In the genomic region with DNA sequence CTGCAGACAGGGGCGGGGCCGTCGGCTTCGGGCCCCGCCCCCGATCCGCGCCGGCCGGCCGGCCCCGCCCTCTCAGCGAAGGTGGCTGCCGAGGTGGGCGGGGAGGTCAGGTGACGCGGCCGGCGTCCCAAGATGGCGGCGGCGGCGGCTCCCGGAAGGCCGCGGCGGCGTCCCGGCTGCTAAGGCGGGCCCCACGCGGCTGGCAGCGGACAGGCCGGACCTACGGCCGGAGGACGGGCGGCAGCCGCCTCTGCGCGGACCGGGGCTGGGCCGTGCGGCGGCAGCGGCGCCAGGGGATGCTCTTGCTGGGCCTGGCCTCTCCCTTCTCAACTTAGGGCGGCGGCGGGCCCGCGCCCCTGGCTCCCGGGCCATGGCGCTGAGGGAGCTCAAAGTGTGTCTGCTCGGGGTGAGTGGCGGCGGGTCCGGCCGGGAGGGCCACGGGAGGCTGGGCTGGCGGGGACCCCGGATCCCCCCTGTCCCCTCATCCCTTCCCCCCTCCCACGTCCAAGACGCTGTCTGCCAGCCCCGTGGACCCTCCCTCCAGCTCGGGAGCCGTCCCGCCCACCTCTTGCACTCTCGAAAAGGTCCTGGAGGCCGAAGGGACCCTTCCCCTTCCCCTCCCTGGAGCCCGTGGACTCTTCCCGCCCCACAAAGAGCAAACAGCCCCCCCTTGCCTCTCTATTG, we compare ENCODE assay signal across 1 cellular context.
TF ChIP-seq lines count a peak whose summit lies in the region.

A gene with protein sequence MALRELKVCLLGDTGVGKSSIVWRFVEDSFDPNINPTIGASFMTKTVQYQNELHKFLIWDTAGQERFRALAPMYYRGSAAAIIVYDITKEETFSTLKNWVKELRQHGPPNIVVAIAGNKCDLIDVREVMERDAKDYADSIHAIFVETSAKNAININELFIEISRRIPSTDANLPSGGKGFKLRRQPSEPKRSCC (plus strand): TSS at position 109 of the 684 bp plus-strand sequence. CDS start 262 bp downstream, at position 371.

TF ChIP-seq in WTC11, 78 proteins besides CTCF, POLR2A, EP300 and RAD21 (continued from another document and continues in another):
- TF ChIP-seq, protein P1, sequence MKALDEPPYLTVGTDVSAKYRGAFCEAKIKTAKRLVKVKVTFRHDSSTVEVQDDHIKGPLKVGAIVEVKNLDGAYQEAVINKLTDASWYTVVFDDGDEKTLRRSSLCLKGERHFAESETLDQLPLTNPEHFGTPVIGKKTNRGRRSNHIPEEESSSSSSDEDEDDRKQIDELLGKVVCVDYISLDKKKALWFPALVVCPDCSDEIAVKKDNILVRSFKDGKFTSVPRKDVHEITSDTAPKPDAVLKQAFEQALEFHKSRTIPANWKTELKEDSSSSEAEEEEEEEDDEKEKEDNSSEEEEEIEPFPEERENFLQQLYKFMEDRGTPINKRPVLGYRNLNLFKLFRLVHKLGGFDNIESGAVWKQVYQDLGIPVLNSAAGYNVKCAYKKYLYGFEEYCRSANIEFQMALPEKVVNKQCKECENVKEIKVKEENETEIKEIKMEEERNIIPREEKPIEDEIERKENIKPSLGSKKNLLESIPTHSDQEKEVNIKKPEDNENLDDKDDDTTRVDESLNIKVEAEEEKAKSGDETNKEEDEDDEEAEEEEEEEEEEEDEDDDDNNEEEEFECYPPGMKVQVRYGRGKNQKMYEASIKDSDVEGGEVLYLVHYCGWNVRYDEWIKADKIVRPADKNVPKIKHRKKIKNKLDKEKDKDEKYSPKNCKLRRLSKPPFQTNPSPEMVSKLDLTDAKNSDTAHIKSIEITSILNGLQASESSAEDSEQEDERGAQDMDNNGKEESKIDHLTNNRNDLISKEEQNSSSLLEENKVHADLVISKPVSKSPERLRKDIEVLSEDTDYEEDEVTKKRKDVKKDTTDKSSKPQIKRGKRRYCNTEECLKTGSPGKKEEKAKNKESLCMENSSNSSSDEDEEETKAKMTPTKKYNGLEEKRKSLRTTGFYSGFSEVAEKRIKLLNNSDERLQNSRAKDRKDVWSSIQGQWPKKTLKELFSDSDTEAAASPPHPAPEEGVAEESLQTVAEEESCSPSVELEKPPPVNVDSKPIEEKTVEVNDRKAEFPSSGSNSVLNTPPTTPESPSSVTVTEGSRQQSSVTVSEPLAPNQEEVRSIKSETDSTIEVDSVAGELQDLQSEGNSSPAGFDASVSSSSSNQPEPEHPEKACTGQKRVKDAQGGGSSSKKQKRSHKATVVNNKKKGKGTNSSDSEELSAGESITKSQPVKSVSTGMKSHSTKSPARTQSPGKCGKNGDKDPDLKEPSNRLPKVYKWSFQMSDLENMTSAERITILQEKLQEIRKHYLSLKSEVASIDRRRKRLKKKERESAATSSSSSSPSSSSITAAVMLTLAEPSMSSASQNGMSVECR (CRISPR knock-in tag; IDR thresholded peaks at IDR 0.05; ENCODE audit: borderline replicate concordance) = no peak
- no peak for TF ChIP-seq SMAD4 (CRISPR knock-in tag; IDR thresholded peaks at IDR 0.05)
- TF ChIP-seq EMX1 (CRISPR knock-in tag; IDR thresholded peaks at IDR 0.05) = no peak
- no peak for TF ChIP-seq RORB (CRISPR knock-in tag; IDR thresholded peaks at IDR 0.05)
- 0 out of 2 replicates have a peak, but pooled peaks have one; percentile 35 for TF ChIP-seq RELA (CRISPR knock-in tag; IDR thresholded peaks at IDR 0.05; ENCODE audit: borderline replicate concordance)
- TF ChIP-seq TEAD4 (CRISPR knock-in tag; IDR thresholded peaks at IDR 0.05) = no peak
- no peak for TF ChIP-seq GRHL2 (CRISPR knock-in tag; IDR thresholded peaks at IDR 0.05; ENCODE audit: insufficient replicate concordance, severe bottlenecking)
- TF ChIP-seq CBFB (CRISPR knock-in tag; IDR thresholded peaks at IDR 0.05; ENCODE audit: low read depth) = peak; percentile 49; the same call in 1 of the 2 replicates
- peak; percentile 87 for TF ChIP-seq SP1 (CRISPR knock-in tag; conservative IDR thresholded peaks at IDR 0.05)
- TF ChIP-seq NR1H2 (CRISPR knock-in tag; IDR thresholded peaks at IDR 0.05) = no peak
- TF ChIP-seq ZNF232 (CRISPR knock-in tag; IDR thresholded peaks at IDR 0.05) = no peak
- TF ChIP-seq, protein P2, sequence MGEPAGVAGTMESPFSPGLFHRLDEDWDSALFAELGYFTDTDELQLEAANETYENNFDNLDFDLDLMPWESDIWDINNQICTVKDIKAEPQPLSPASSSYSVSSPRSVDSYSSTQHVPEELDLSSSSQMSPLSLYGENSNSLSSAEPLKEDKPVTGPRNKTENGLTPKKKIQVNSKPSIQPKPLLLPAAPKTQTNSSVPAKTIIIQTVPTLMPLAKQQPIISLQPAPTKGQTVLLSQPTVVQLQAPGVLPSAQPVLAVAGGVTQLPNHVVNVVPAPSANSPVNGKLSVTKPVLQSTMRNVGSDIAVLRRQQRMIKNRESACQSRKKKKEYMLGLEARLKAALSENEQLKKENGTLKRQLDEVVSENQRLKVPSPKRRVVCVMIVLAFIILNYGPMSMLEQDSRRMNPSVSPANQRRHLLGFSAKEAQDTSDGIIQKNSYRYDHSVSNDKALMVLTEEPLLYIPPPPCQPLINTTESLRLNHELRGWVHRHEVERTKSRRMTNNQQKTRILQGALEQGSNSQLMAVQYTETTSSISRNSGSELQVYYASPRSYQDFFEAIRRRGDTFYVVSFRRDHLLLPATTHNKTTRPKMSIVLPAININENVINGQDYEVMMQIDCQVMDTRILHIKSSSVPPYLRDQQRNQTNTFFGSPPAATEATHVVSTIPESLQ (CRISPR knock-in tag; IDR thresholded peaks at IDR 0.05) = no peak
- no peak for TF ChIP-seq NFE2L1 (CRISPR knock-in tag; IDR thresholded peaks at IDR 0.05)
- TF ChIP-seq ZNF121 (CRISPR knock-in tag; IDR thresholded peaks at IDR 0.05) = no peak
- TF ChIP-seq ZNF416 (CRISPR knock-in tag; IDR thresholded peaks at IDR 0.05) = peak; percentile 67; the same call in 1 of the 2 replicates
- TF ChIP-seq TEAD1 (CRISPR knock-in tag; IDR thresholded peaks at IDR 0.05) = no peak
- TF ChIP-seq MYBL2 (CRISPR knock-in tag; IDR thresholded peaks at IDR 0.05) = no peak
- no peak for TF ChIP-seq PRRX2 (CRISPR knock-in tag; IDR thresholded peaks at IDR 0.05)
- TF ChIP-seq, protein P3, sequence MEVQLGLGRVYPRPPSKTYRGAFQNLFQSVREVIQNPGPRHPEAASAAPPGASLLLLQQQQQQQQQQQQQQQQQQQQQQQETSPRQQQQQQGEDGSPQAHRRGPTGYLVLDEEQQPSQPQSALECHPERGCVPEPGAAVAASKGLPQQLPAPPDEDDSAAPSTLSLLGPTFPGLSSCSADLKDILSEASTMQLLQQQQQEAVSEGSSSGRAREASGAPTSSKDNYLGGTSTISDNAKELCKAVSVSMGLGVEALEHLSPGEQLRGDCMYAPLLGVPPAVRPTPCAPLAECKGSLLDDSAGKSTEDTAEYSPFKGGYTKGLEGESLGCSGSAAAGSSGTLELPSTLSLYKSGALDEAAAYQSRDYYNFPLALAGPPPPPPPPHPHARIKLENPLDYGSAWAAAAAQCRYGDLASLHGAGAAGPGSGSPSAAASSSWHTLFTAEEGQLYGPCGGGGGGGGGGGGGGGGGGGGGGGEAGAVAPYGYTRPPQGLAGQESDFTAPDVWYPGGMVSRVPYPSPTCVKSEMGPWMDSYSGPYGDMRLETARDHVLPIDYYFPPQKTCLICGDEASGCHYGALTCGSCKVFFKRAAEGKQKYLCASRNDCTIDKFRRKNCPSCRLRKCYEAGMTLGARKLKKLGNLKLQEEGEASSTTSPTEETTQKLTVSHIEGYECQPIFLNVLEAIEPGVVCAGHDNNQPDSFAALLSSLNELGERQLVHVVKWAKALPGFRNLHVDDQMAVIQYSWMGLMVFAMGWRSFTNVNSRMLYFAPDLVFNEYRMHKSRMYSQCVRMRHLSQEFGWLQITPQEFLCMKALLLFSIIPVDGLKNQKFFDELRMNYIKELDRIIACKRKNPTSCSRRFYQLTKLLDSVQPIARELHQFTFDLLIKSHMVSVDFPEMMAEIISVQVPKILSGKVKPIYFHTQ (CRISPR knock-in tag; IDR thresholded peaks at IDR 0.05) = no peak
- TF ChIP-seq, protein P4, sequence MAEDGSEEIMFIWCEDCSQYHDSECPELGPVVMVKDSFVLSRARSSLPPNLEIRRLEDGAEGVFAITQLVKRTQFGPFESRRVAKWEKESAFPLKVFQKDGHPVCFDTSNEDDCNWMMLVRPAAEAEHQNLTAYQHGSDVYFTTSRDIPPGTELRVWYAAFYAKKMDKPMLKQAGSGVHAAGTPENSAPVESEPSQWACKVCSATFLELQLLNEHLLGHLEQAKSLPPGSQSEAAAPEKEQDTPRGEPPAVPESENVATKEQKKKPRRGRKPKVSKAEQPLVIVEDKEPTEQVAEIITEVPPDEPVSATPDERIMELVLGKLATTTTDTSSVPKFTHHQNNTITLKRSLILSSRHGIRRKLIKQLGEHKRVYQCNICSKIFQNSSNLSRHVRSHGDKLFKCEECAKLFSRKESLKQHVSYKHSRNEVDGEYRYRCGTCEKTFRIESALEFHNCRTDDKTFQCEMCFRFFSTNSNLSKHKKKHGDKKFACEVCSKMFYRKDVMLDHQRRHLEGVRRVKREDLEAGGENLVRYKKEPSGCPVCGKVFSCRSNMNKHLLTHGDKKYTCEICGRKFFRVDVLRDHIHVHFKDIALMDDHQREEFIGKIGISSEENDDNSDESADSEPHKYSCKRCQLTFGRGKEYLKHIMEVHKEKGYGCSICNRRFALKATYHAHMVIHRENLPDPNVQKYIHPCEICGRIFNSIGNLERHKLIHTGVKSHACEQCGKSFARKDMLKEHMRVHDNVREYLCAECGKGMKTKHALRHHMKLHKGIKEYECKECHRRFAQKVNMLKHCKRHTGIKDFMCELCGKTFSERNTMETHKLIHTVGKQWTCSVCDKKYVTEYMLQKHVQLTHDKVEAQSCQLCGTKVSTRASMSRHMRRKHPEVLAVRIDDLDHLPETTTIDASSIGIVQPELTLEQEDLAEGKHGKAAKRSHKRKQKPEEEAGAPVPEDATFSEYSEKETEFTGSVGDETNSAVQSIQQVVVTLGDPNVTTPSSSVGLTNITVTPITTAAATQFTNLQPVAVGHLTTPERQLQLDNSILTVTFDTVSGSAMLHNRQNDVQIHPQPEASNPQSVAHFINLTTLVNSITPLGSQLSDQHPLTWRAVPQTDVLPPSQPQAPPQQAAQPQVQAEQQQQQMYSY (CRISPR knock-in tag; IDR thresholded peaks at IDR 0.05) = no peak
- no peak for TF ChIP-seq NR3C1 (CRISPR knock-in tag; conservative IDR thresholded peaks at IDR 0.05; ENCODE audit: low read depth)
- no peak for TF ChIP-seq ZBTB21 (CRISPR knock-in tag; IDR thresholded peaks at IDR 0.05; ENCODE audit: borderline replicate concordance)
- TF ChIP-seq CREB1 (CRISPR knock-in tag; IDR thresholded peaks at IDR 0.05) = no peak
- TF ChIP-seq, protein P5, sequence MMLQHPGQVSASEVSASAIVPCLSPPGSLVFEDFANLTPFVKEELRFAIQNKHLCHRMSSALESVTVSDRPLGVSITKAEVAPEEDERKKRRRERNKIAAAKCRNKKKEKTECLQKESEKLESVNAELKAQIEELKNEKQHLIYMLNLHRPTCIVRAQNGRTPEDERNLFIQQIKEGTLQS (CRISPR knock-in tag; conservative IDR thresholded peaks at IDR 0.05) = no peak
- no peak for TF ChIP-seq ZNF423 (CRISPR knock-in tag; IDR thresholded peaks at IDR 0.05)
- TF ChIP-seq FOXJ3 (CRISPR knock-in tag; IDR thresholded peaks at IDR 0.05; ENCODE audit: borderline replicate concordance) = no peak
- TF ChIP-seq, protein P6, sequence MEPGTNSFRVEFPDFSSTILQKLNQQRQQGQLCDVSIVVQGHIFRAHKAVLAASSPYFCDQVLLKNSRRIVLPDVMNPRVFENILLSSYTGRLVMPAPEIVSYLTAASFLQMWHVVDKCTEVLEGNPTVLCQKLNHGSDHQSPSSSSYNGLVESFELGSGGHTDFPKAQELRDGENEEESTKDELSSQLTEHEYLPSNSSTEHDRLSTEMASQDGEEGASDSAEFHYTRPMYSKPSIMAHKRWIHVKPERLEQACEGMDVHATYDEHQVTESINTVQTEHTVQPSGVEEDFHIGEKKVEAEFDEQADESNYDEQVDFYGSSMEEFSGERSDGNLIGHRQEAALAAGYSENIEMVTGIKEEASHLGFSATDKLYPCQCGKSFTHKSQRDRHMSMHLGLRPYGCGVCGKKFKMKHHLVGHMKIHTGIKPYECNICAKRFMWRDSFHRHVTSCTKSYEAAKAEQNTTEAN (CRISPR knock-in tag; IDR thresholded peaks at IDR 0.05) = no peak
- TF ChIP-seq OVOL2 (CRISPR knock-in tag; IDR thresholded peaks at IDR 0.05; ENCODE audit: borderline replicate concordance) = no peak
- TF ChIP-seq, protein P7, sequence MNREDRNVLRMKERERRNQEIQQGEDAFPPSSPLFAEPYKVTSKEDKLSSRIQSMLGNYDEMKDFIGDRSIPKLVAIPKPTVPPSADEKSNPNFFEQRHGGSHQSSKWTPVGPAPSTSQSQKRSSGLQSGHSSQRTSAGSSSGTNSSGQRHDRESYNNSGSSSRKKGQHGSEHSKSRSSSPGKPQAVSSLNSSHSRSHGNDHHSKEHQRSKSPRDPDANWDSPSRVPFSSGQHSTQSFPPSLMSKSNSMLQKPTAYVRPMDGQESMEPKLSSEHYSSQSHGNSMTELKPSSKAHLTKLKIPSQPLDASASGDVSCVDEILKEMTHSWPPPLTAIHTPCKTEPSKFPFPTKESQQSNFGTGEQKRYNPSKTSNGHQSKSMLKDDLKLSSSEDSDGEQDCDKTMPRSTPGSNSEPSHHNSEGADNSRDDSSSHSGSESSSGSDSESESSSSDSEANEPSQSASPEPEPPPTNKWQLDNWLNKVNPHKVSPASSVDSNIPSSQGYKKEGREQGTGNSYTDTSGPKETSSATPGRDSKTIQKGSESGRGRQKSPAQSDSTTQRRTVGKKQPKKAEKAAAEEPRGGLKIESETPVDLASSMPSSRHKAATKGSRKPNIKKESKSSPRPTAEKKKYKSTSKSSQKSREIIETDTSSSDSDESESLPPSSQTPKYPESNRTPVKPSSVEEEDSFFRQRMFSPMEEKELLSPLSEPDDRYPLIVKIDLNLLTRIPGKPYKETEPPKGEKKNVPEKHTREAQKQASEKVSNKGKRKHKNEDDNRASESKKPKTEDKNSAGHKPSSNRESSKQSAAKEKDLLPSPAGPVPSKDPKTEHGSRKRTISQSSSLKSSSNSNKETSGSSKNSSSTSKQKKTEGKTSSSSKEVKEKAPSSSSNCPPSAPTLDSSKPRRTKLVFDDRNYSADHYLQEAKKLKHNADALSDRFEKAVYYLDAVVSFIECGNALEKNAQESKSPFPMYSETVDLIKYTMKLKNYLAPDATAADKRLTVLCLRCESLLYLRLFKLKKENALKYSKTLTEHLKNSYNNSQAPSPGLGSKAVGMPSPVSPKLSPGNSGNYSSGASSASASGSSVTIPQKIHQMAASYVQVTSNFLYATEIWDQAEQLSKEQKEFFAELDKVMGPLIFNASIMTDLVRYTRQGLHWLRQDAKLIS (CRISPR knock-in tag; IDR thresholded peaks at IDR 0.05; ENCODE audit: borderline replicate concordance) = no peak
- TF ChIP-seq, protein P8, sequence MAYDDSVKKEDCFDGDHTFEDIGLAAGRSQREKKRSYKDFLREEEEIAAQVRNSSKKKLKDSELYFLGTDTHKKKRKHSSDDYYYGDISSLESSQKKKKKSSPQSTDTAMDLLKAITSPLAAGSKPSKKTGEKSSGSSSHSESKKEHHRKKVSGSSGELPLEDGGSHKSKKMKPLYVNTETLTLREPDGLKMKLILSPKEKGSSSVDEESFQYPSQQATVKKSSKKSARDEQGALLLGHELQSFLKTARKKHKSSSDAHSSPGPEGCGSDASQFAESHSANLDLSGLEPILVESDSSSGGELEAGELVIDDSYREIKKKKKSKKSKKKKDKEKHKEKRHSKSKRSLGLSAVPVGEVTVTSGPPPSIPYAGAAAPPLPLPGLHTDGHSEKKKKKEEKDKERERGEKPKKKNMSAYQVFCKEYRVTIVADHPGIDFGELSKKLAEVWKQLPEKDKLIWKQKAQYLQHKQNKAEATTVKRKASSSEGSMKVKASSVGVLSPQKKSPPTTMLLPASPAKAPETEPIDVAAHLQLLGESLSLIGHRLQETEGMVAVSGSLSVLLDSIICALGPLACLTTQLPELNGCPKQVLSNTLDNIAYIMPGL (CRISPR knock-in tag; IDR thresholded peaks at IDR 0.05) = no peak
- no peak for TF ChIP-seq GTF2I (CRISPR knock-in tag; conservative IDR thresholded peaks at IDR 0.05)
